Comparison of ENCODE assay signal across 1 cellular context in the genomic region with DNA sequence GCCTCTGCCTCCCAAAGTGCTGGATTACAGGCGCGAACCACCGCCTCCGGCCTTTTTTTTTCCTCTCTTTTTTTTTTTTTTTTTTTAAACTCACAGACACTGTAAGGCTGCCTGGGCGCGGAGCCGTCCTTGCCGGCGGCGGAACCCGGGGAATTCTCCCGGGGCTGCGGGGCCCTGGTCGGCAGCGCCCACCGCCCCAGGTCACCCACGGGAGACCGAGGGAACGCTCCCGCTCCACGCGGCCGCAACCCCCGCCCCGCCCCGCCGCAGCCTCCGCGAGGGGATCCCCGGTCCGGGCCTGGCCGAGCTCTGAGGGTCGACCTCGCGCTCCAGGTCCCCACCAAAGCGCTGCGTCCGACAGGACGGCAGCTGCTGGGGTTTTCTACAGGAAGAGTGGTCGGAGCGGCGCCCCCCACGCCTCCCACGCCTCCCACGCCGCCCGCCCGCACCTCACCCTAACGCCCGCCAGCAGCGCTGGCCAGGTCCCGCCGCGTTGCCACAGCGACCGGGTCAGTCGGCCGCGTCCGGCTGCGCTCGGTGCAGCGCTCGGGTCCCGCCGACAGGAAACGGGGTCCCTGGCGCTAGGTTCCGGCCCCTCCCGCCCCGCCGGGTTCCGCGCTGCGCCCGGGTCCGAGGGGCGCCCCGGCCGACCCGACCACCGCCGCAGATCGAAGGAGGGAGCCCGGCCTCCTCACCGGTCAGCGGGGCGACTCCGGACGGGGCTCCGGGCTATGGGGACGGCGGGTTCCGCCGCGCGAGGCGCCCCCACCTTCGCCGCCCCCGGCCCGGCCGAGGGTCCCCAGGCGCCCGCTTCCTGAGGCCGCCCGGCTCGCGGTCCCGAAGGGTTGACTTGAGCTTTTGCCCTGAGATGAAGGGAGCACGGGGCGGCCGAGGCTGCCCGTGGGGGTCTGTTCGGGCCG.
A peak's percentile ranks its signal among the peaks of the same experiment; 100 is the strongest.
TF ChIP-seq lines count a peak whose summit lies in the region.

A gene with protein sequence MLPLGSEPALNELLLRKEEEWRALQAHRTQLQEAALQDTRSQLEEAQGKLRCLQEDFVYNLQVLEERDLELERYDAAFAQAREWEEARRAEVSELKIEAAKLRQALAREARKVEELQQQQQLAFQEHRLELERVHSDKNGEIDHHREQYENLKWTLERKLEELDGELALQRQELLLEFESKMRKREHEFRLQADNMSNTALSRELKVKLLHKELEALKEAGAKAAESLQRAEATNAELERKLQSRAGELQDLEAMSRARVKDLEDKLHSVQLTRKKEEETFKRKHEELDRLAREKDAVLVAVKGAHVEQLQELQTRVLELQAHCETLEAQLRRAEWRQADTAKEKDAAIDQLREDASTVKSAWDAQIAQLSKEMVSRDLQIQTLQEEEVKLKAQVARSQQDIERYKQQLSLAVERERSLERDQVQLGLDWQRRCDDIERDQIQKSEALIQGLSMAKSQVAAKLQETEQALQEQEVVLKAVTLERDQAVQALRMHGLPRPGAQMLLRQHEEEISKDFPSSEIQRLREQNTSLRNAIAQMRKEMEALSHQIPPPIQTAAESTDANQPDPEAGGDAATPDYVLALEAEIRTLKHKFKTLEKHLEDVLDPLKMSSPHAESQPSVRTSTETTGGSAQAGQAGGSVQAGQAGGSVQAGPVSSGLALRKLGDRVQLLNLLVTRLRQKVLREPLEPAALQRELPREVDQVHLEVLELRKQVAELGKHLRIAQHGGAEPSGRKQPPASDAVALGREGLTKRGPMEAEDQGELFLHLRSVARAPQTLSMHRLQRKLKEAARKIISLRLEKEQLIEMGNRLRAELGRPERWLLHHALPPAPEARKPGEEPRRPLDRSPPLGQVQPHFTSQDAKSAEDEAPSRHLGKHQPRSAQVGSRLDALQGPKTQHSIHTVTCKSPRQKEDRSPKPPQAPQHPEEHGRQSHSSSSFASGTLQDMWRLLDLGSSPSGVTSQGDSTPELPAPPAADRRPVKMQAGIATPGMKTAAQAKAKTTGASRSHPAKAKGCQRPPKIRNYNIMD (minus strand): TSS at position 512 of the 920 bp plus-strand sequence. CDS start 10,898 bp downstream, outside the sequence.

TF ChIP-seq in GM12878, 131 proteins besides CTCF, POLR2A, EP300 and RAD21 (continued from another document and continues in another):
- TF ChIP-seq, protein P1, sequence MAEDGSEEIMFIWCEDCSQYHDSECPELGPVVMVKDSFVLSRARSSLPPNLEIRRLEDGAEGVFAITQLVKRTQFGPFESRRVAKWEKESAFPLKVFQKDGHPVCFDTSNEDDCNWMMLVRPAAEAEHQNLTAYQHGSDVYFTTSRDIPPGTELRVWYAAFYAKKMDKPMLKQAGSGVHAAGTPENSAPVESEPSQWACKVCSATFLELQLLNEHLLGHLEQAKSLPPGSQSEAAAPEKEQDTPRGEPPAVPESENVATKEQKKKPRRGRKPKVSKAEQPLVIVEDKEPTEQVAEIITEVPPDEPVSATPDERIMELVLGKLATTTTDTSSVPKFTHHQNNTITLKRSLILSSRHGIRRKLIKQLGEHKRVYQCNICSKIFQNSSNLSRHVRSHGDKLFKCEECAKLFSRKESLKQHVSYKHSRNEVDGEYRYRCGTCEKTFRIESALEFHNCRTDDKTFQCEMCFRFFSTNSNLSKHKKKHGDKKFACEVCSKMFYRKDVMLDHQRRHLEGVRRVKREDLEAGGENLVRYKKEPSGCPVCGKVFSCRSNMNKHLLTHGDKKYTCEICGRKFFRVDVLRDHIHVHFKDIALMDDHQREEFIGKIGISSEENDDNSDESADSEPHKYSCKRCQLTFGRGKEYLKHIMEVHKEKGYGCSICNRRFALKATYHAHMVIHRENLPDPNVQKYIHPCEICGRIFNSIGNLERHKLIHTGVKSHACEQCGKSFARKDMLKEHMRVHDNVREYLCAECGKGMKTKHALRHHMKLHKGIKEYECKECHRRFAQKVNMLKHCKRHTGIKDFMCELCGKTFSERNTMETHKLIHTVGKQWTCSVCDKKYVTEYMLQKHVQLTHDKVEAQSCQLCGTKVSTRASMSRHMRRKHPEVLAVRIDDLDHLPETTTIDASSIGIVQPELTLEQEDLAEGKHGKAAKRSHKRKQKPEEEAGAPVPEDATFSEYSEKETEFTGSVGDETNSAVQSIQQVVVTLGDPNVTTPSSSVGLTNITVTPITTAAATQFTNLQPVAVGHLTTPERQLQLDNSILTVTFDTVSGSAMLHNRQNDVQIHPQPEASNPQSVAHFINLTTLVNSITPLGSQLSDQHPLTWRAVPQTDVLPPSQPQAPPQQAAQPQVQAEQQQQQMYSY (CRISPR knock-in tag; IDR thresholded peaks at IDR 0.05) = no peak
- TF ChIP-seq ZNF217 (IDR thresholded peaks at IDR 0.05) (no peak; the same call in none of the 2 replicates), MEF2A (IDR thresholded peaks at IDR 0.05; ENCODE audit: insufficient read depth, low read depth, low read length) (0 out of 2 replicates have a peak, but pooled peaks have one; percentile 14), POLR2AphosphoS5 (IDR thresholded peaks at IDR 0.05; ENCODE audit: low read length) (no peak; the same call in 1 of the 2 replicates), LARP7 (IDR thresholded peaks at IDR 0.05) (peak; percentile 100), ZZZ3 (IDR thresholded peaks at IDR 0.05; ENCODE audit: control insufficient read depth, insufficient read length, low read depth) (no peak), IRF4 (IDR thresholded peaks at IDR 0.05; ENCODE audit: low read depth, low read length) (no peak), ZNF24 (IDR thresholded peaks at IDR 0.05) (peak; percentile 60), CHD2 (IDR thresholded peaks at IDR 0.05; ENCODE audit: borderline replicate concordance, low read depth, low read length) (peak; percentile 56; the same call in 1 of the 2 replicates), DPF2 (IDR thresholded peaks at IDR 0.05) (peak; percentile 90), BMI1 (IDR thresholded peaks at IDR 0.05; ENCODE audit: borderline replicate concordance) (peak; percentile 75), TCF7 (IDR thresholded peaks at IDR 0.05; ENCODE audit: borderline replicate concordance) (no peak), KDM1A (IDR thresholded peaks at IDR 0.05; ENCODE audit: borderline replicate concordance) (no peak), MYC (IDR thresholded peaks at IDR 0.05; ENCODE audit: insufficient read depth, insufficient read length, insufficient replicate concordance, low read length, severe bottlenecking) (peak; percentile 46), ZNF384 (IDR thresholded peaks at IDR 0.05; ENCODE audit: borderline replicate concordance, low read depth, low read length) (peak; percentile 68), NR2C1 (IDR thresholded peaks at IDR 0.05) (peak; percentile 90), ZBED1 (IDR thresholded peaks at IDR 0.05; ENCODE audit: borderline replicate concordance) (peak; percentile 24; the same call in 1 of the 2 replicates), KLF5 (IDR thresholded peaks at IDR 0.05; ENCODE audit: partially characterized antibody) (peak; percentile 51), GATAD2B (conservative IDR thresholded peaks at IDR 0.05; ENCODE audit: low read depth) (peak; percentile 97), ZNF622 (IDR thresholded peaks at IDR 0.05) (no peak), SREBF2 (IDR thresholded peaks at IDR 0.05; ENCODE audit: low read length) (no peak), EGR1 (IDR thresholded peaks at IDR 0.05; ENCODE audit: borderline replicate concordance in 1 of 2, low read depth in 2 of 2, low read length in 2 of 2) (peak; percentile 93 to 100), EED (IDR thresholded peaks at IDR 0.05; ENCODE audit: low read depth) (no peak), POLR2AphosphoS2 (IDR thresholded peaks at IDR 0.05; ENCODE audit: low read depth, low read length) (no peak; the same call in 1 of the 2 replicates), BHLHE40 (IDR thresholded peaks at IDR 0.05; ENCODE audit: borderline replicate concordance in 1 of 2, low read depth in 2 of 2, low read length in 1 of 2) (peak in 1 of 2 experiments; percentile 57; a peak in 1 of 4 replicates)
- TF ChIP-seq, protein P2, sequence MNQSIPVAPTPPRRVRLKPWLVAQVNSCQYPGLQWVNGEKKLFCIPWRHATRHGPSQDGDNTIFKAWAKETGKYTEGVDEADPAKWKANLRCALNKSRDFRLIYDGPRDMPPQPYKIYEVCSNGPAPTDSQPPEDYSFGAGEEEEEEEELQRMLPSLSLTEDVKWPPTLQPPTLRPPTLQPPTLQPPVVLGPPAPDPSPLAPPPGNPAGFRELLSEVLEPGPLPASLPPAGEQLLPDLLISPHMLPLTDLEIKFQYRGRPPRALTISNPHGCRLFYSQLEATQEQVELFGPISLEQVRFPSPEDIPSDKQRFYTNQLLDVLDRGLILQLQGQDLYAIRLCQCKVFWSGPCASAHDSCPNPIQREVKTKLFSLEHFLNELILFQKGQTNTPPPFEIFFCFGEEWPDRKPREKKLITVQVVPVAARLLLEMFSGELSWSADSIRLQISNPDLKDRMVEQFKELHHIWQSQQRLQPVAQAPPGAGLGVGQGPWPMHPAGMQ (IDR thresholded peaks at IDR 0.05; ENCODE audit: borderline replicate concordance) = no peak
- TF ChIP-seq, protein P3, sequence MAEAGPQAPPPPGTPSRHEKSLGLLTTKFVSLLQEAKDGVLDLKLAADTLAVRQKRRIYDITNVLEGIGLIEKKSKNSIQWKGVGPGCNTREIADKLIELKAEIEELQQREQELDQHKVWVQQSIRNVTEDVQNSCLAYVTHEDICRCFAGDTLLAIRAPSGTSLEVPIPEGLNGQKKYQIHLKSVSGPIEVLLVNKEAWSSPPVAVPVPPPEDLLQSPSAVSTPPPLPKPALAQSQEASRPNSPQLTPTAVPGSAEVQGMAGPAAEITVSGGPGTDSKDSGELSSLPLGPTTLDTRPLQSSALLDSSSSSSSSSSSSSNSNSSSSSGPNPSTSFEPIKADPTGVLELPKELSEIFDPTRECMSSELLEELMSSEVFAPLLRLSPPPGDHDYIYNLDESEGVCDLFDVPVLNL (IDR thresholded peaks at IDR 0.05; ENCODE audit: low read depth, low read length) = no peak
- TF ChIP-seq, protein P4, sequence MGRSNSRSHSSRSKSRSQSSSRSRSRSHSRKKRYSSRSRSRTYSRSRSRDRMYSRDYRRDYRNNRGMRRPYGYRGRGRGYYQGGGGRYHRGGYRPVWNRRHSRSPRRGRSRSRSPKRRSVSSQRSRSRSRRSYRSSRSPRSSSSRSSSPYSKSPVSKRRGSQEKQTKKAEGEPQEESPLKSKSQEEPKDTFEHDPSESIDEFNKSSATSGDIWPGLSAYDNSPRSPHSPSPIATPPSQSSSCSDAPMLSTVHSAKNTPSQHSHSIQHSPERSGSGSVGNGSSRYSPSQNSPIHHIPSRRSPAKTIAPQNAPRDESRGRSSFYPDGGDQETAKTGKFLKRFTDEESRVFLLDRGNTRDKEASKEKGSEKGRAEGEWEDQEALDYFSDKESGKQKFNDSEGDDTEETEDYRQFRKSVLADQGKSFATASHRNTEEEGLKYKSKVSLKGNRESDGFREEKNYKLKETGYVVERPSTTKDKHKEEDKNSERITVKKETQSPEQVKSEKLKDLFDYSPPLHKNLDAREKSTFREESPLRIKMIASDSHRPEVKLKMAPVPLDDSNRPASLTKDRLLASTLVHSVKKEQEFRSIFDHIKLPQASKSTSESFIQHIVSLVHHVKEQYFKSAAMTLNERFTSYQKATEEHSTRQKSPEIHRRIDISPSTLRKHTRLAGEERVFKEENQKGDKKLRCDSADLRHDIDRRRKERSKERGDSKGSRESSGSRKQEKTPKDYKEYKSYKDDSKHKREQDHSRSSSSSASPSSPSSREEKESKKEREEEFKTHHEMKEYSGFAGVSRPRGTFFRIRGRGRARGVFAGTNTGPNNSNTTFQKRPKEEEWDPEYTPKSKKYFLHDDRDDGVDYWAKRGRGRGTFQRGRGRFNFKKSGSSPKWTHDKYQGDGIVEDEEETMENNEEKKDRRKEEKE (IDR thresholded peaks at IDR 0.05) = 0 out of 2 replicates have a peak, but pooled peaks have one; percentile 35
- TF ChIP-seq, protein P5, sequence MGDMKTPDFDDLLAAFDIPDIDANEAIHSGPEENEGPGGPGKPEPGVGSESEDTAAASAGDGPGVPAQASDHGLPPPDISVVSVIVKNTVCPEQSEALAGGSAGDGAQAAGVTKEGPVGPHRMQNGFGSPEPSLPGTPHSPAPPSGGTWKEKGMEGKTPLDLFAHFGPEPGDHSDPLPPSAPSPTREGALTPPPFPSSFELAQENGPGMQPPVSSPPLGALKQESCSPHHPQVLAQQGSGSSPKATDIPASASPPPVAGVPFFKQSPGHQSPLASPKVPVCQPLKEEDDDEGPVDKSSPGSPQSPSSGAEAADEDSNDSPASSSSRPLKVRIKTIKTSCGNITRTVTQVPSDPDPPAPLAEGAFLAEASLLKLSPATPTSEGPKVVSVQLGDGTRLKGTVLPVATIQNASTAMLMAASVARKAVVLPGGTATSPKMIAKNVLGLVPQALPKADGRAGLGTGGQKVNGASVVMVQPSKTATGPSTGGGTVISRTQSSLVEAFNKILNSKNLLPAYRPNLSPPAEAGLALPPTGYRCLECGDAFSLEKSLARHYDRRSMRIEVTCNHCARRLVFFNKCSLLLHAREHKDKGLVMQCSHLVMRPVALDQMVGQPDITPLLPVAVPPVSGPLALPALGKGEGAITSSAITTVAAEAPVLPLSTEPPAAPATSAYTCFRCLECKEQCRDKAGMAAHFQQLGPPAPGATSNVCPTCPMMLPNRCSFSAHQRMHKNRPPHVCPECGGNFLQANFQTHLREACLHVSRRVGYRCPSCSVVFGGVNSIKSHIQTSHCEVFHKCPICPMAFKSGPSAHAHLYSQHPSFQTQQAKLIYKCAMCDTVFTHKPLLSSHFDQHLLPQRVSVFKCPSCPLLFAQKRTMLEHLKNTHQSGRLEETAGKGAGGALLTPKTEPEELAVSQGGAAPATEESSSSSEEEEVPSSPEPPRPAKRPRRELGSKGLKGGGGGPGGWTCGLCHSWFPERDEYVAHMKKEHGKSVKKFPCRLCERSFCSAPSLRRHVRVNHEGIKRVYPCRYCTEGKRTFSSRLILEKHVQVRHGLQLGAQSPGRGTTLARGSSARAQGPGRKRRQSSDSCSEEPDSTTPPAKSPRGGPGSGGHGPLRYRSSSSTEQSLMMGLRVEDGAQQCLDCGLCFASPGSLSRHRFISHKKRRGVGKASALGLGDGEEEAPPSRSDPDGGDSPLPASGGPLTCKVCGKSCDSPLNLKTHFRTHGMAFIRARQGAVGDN (IDR thresholded peaks at IDR 0.05) = no peak
- TF ChIP-seq, protein P6, sequence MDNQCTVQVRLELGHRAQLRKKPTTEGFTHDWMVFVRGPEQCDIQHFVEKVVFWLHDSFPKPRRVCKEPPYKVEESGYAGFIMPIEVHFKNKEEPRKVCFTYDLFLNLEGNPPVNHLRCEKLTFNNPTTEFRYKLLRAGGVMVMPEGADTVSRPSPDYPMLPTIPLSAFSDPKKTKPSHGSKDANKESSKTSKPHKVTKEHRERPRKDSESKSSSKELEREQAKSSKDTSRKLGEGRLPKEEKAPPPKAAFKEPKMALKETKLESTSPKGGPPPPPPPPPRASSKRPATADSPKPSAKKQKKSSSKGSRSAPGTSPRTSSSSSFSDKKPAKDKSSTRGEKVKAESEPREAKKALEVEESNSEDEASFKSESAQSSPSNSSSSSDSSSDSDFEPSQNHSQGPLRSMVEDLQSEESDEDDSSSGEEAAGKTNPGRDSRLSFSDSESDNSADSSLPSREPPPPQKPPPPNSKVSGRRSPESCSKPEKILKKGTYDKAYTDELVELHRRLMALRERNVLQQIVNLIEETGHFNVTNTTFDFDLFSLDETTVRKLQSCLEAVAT (IDR thresholded peaks at IDR 0.05) = peak; percentile 30; the same call in 1 of the 2 replicates
